ENCODE assay signal across 40 cellular contexts in the genomic region with DNA sequence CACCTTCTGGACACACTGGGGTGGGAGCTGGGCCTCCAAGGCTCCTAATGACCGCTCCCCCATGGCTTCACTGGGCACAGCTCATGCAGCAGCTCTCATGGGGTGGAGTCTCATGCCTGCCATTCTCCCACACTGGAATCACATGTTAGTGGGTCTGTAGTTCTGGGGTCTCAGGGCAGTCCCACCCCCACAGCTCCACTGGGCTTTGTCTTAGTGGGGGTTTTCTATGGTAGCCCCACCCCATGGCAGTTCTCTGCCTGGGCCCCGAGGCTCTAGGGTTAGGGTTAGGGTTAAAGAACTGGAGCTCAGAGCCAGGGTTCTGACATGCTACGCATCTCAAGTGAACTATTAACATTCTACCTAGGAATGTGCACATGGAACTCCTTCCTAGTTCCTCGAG.
"Had no signal": no experiment of that assay in that cellular context is flagged by ENCODE, and none has a peak within 500 bp of the region (broad histone marks: within the 10 kb centered on the region; RNA-seq: fewer than 3 reads in every experiment).

No MANE protein-coding gene starts in this region.

- H3K9me3 Mint-ChIP-seq: activated naive CD4-positive, alpha-beta T cell treated with anti-CD3 and anti-CD28 coated beads for 36 hours; activated naive CD4-positive, alpha-beta T cell treated with anti-CD3 and anti-CD28 coated beads, Interleukin-2, amount 10 ng/mL, durations not matched to agents 7 days and 5 days; activated naive CD4-positive, alpha-beta T cell treated with anti-CD3 and anti-CD28 coated beads, Interleukin-2, amount 50 U/mL, for 24 hours; activated naive CD4-positive, alpha-beta T cell treated with anti-CD3 and anti-CD28 coated beads, Interleukin-2, amount 50 U/mL, for 72 hours; activated naive CD8-positive, alpha-beta T cell treated with anti-CD3 and anti-CD28 coated beads for 36 hours; activated naive CD8-positive, alpha-beta T cell treated with anti-CD3 and anti-CD28 coated beads, Interleukin-2, amount 10 ng/mL, durations not matched to agents 7 days and 5 days; activated naive CD8-positive, alpha-beta T cell treated with anti-CD3 and anti-CD28 coated beads, Interleukin-2, amount 50 U/mL, for 24 hours; activated T-cell treated with anti-CD3 and anti-CD28 coated beads, Interleukin-2, amount 50 U/mL, for 24 hours; activated T-cell treated with anti-CD3 and anti-CD28 coated beads, Interleukin-2, amount 50 U/mL, for 4 hours; activated T-helper 1 cell treated with anti-CD3 and anti-CD28 coated beads, Interleukin-12 subunit alpha, Interleukin-12 subunit beta, Interleukin-2, Interleukin-4 antibody, amounts not matched to agents 30 ng/mL and 10 ng/mL and 1 ng/mL, durations not matched to agents 14 hours and 24 hours and 36 hours; activated T-helper 17 cell treated with anti-CD3 and anti-CD28 coated beads, Interleukin-2, amount 50 U/mL, for 72 hours; activated T-helper 2 cell treated with anti-CD3 and anti-CD28 coated beads, Interferon-gamma antibody, Interleukin-2, Interleukin-4, amounts not matched to agents 10 μg/mL and 5 μg/mL and 100 μg/mL, durations not matched to agents 14 hours and 24 hours and 36 hours; brain had no signal

- H3K27ac Mint-ChIP-seq: activated naive CD4-positive, alpha-beta T cell treated with anti-CD3 and anti-CD28 coated beads for 36 hours; activated naive CD4-positive, alpha-beta T cell treated with anti-CD3 and anti-CD28 coated beads, Interleukin-2, amount 10 ng/mL, durations not matched to agents 7 days and 5 days; activated naive CD4-positive, alpha-beta T cell treated with anti-CD3 and anti-CD28 coated beads, Interleukin-2, amount 50 U/mL, for 24 hours; activated naive CD4-positive, alpha-beta T cell treated with anti-CD3 and anti-CD28 coated beads, Interleukin-2, amount 50 U/mL, for 72 hours; activated naive CD8-positive, alpha-beta T cell; activated naive CD8-positive, alpha-beta T cell treated with anti-CD3 and anti-CD28 coated beads for 36 hours; activated naive CD8-positive, alpha-beta T cell treated with anti-CD3 and anti-CD28 coated beads, Interleukin-2, amount 10 ng/mL, durations not matched to agents 7 days and 5 days; activated naive CD8-positive, alpha-beta T cell treated with anti-CD3 and anti-CD28 coated beads, Interleukin-2, amount 50 U/mL, for 24 hours; activated T-cell treated with anti-CD3 and anti-CD28 coated beads, Interleukin-2, amount 50 U/mL, for 24 hours; activated T-cell treated with anti-CD3 and anti-CD28 coated beads, Interleukin-2, amount 50 U/mL, for 72 hours; activated T-helper 1 cell treated with anti-CD3 and anti-CD28 coated beads, Interleukin-12 subunit alpha, Interleukin-12 subunit beta, Interleukin-2, Interleukin-4 antibody, amounts not matched to agents 30 ng/mL and 10 ng/mL and 1 ng/mL, durations not matched to agents 14 hours and 24 hours and 36 hours; activated T-helper 17 cell treated with anti-CD3 and anti-CD28 coated beads, Interleukin-2, amount 50 U/mL, for 72 hours; activated T-helper 2 cell treated with anti-CD3 and anti-CD28 coated beads, Interferon-gamma antibody, Interleukin-2, Interleukin-4, amounts not matched to agents 10 μg/mL and 5 μg/mL and 100 μg/mL, durations not matched to agents 14 hours and 24 hours and 36 hours; brain had no signal

- H3K4me1 ChIP-seq: adrenal gland, ascending aorta, body of pancreas, breast epithelium had no signal

- H3K4me3 Mint-ChIP-seq: activated naive CD4-positive, alpha-beta T cell treated with anti-CD3 and anti-CD28 coated beads for 36 hours; activated naive CD4-positive, alpha-beta T cell treated with anti-CD3 and anti-CD28 coated beads, Interleukin-2, amount 10 ng/mL, durations not matched to agents 7 days and 5 days; activated naive CD4-positive, alpha-beta T cell treated with anti-CD3 and anti-CD28 coated beads, Interleukin-2, amount 50 U/mL, for 24 hours; activated naive CD8-positive, alpha-beta T cell; activated naive CD8-positive, alpha-beta T cell treated with anti-CD3 and anti-CD28 coated beads for 36 hours; activated naive CD8-positive, alpha-beta T cell treated with anti-CD3 and anti-CD28 coated beads, Interleukin-2, amount 10 ng/mL, durations not matched to agents 7 days and 5 days; activated naive CD8-positive, alpha-beta T cell treated with anti-CD3 and anti-CD28 coated beads, Interleukin-2, amount 50 U/mL, for 24 hours; activated T-cell treated with anti-CD3 and anti-CD28 coated beads, Interleukin-2, amount 50 U/mL, for 24 hours; activated T-cell treated with anti-CD3 and anti-CD28 coated beads, Interleukin-2, amount 50 U/mL, for 4 hours; activated T-cell treated with anti-CD3 and anti-CD28 coated beads, Interleukin-2, amount 50 U/mL, for 72 hours; activated T-helper 1 cell treated with anti-CD3 and anti-CD28 coated beads, Interleukin-12 subunit alpha, Interleukin-12 subunit beta, Interleukin-2, Interleukin-4 antibody, amounts not matched to agents 30 ng/mL and 10 ng/mL and 1 ng/mL, durations not matched to agents 14 hours and 24 hours and 36 hours; activated T-helper 17 cell treated with anti-CD3 and anti-CD28 coated beads, Interleukin-2, amount 50 U/mL, for 72 hours; brain; central memory CD8-positive, alpha-beta T cell had no signal

- H3K27ac ChIP-seq: adrenal gland, ascending aorta, body of pancreas, brain microvascular endothelial cell, breast epithelium, cardiac muscle cell had no signal

- H3K27me3 Mint-ChIP-seq: activated naive CD8-positive, alpha-beta T cell treated with anti-CD3 and anti-CD28 coated beads for 36 hours; activated naive CD8-positive, alpha-beta T cell treated with anti-CD3 and anti-CD28 coated beads, Interleukin-2, amount 10 ng/mL, durations not matched to agents 7 days and 5 days; activated naive CD8-positive, alpha-beta T cell treated with anti-CD3 and anti-CD28 coated beads, Interleukin-2, amount 50 U/mL, for 24 hours; activated T-cell treated with anti-CD3 and anti-CD28 coated beads, Interleukin-2, amount 50 U/mL, for 24 hours had no signal

- H3K36me3 Mint-ChIP-seq: activated naive CD4-positive, alpha-beta T cell treated with anti-CD3 and anti-CD28 coated beads, Interleukin-2, amount 10 ng/mL, durations not matched to agents 7 days and 5 days; activated naive CD4-positive, alpha-beta T cell treated with anti-CD3 and anti-CD28 coated beads, Interleukin-2, amount 50 U/mL, for 24 hours; activated naive CD4-positive, alpha-beta T cell treated with anti-CD3 and anti-CD28 coated beads, Interleukin-2, amount 50 U/mL, for 72 hours; activated naive CD8-positive, alpha-beta T cell; activated naive CD8-positive, alpha-beta T cell treated with anti-CD3 and anti-CD28 coated beads for 36 hours; activated naive CD8-positive, alpha-beta T cell treated with anti-CD3 and anti-CD28 coated beads, Interleukin-2, amount 10 ng/mL, durations not matched to agents 7 days and 5 days; brain had no signal

- H3K27me3 ChIP-seq: adrenal gland, ascending aorta, body of pancreas, brain microvascular endothelial cell, breast epithelium, cardiac muscle cell had no signal

- H3K9me3 ChIP-seq: adrenal gland, ascending aorta, body of pancreas, breast epithelium had no signal

- FAIRE-seq: astrocyte, bronchial epithelial cell had no signal

- H3K4me3 ChIP-seq: adrenal gland, ascending aorta, body of pancreas, breast epithelium, cardiac muscle cell had no signal

- ATAC-seq: activated naive CD4-positive, alpha-beta T cell treated with anti-CD3 and anti-CD28 coated beads, Interleukin-2, amount 50 U/mL, for 72 hours; activated naive CD8-positive, alpha-beta T cell treated with anti-CD3 and anti-CD28 coated beads, Interleukin-2, amount 50 U/mL, for 24 hours; activated T-cell treated with anti-CD3 and anti-CD28 coated beads, Interleukin-2, amount 50 U/mL, for 4 hours; activated T-cell treated with anti-CD3 and anti-CD28 coated beads, Interleukin-2, amount 50 U/mL, for 72 hours; activated T-helper 17 cell treated with anti-CD3 and anti-CD28 coated beads, Interleukin-2, amount 50 U/mL, for 72 hours; body of pancreas had no signal

- H3K4me1 Mint-ChIP-seq: activated naive CD4-positive, alpha-beta T cell treated with anti-CD3 and anti-CD28 coated beads, Interleukin-2, amount 10 ng/mL, durations not matched to agents 7 days and 5 days; activated naive CD4-positive, alpha-beta T cell treated with anti-CD3 and anti-CD28 coated beads, Interleukin-2, amount 50 U/mL, for 24 hours; activated naive CD8-positive, alpha-beta T cell treated with anti-CD3 and anti-CD28 coated beads for 36 hours; activated naive CD8-positive, alpha-beta T cell treated with anti-CD3 and anti-CD28 coated beads, Interleukin-2, amount 10 ng/mL, durations not matched to agents 7 days and 5 days; activated naive CD8-positive, alpha-beta T cell treated with anti-CD3 and anti-CD28 coated beads, Interleukin-2, amount 50 U/mL, for 24 hours; activated T-helper 17 cell treated with anti-CD3 and anti-CD28 coated beads, Interleukin-2, amount 50 U/mL, for 72 hours; central memory CD8-positive, alpha-beta T cell had no signal

- DNase-seq: activated effector memory CD4-positive, alpha-beta T cell treated with anti-CD3 and anti-CD28 coated beads, Interleukin-2, amount 50 U/mL, for 16 hours; activated effector memory CD4-positive, alpha-beta T cell treated with Interleukin-2 at 50 U/mL for 16 hours; activated gamma-delta T cell; activated gamma-delta T cell treated with Interleukin-2 at 50 U/mL for 16 hours; activated naive CD4-positive, alpha-beta T cell; activated naive CD4-positive, alpha-beta T cell treated with anti-CD3 and anti-CD28 coated beads for 36 hours; activated naive CD4-positive, alpha-beta T cell treated with anti-CD3 and anti-CD28 coated beads, Interleukin-2, amount 10 ng/mL, durations not matched to agents 7 days and 5 days; activated naive CD4-positive, alpha-beta T cell treated with anti-CD3 and anti-CD28 coated beads, Interleukin-2, amount 50 U/mL, for 16 hours; activated naive CD4-positive, alpha-beta T cell treated with Interleukin-2 at 50 U/mL for 16 hours; activated naive CD8-positive, alpha-beta T cell treated with anti-CD3 and anti-CD28 coated beads for 36 hours; activated naive CD8-positive, alpha-beta T cell treated with anti-CD3 and anti-CD28 coated beads, Interleukin-2, amount 10 ng/mL, durations not matched to agents 7 days and 5 days; activated naive CD8-positive, alpha-beta T cell treated with anti-CD3 and anti-CD28 coated beads, Interleukin-2, amount 50 U/mL, for 24 hours; activated T-cell treated with anti-CD3 and anti-CD28 coated beads for 4 hours; activated T-cell treated with anti-CD3 and anti-CD28 coated beads, Interleukin-2, amount 50 U/mL, for 1 hour; activated T-cell treated with anti-CD3 and anti-CD28 coated beads, Interleukin-2, amount 50 U/mL, for 24 hours; activated T-cell treated with anti-CD3 and anti-CD28 coated beads, Interleukin-2, amount 50 U/mL, for 4 hours; activated T-cell treated with anti-CD3 and anti-CD28 coated beads, Interleukin-2, amount 50 U/mL, for 48 hours; activated T-cell treated with anti-CD3 and anti-CD28 coated beads, Interleukin-2, amount 50 U/mL, for 72 hours; adrenal gland; amniotic stem cell; amygdala; anterior cingulate cortex; body of pancreas; brain microvascular endothelial cell; caudate nucleus; central memory CD4-positive, alpha-beta T cell; cerebellar nuclear complex had no signal

- H3K36me3 ChIP-seq: adrenal gland, ascending aorta, brain microvascular endothelial cell, breast epithelium, cardiac muscle cell had no signal
